1 cellular context compared by ENCODE assay signal in genomic region chr15:52651868-52652267, GRCh38.
TF ChIP-seq lines count a peak whose summit lies in the region.

No MANE protein-coding gene starts in this region.

TF ChIP-seq in endothelial cell of umbilical vein, 7 proteins besides CTCF, POLR2A, EP300 and RAD21:
- TF ChIP-seq GATA2 (IDR thresholded peaks at IDR 0.05; ENCODE audit: insufficient read depth, insufficient read length, low read depth, low read length) (no peak), MAX (IDR thresholded peaks at IDR 0.05; ENCODE audit: insufficient read depth, insufficient read length) (no peak), MYC (IDR thresholded peaks at IDR 0.05; ENCODE audit: low read depth, low read length) (no peak), POLR2AphosphoS5 (IDR thresholded peaks at IDR 0.05; ENCODE audit: insufficient read depth, low read depth, low read length) (no peak), EZH2 (IDR thresholded peaks at IDR 0.05; ENCODE audit: borderline replicate concordance, low read depth, low read length, severe bottlenecking) (no peak), JUN (IDR thresholded peaks at IDR 0.05; ENCODE audit: borderline replicate concordance, insufficient read depth, insufficient read length, low read depth) (no peak), FOS (IDR thresholded peaks at IDR 0.05; ENCODE audit: borderline replicate concordance, insufficient read depth, low read length) (no peak)
